In genomic region chr7:106116162-106116704, GRCh38 we compare ENCODE assay signal across 1 cellular context.
TF ChIP-seq lines count a peak whose summit lies in the region.

No MANE protein-coding gene starts in this region.

TF ChIP-seq in SK-N-SH, 30 proteins besides CTCF, POLR2A, EP300 and RAD21 (continued from another document):
- TF ChIP-seq USF1 (IDR thresholded peaks at IDR 0.05; ENCODE audit: borderline replicate concordance, low read depth): no peak
- TF ChIP-seq ZBTB33 (IDR thresholded peaks at IDR 0.05; ENCODE audit: borderline replicate concordance, low read depth): no peak
- TF ChIP-seq MAX (IDR thresholded peaks at IDR 0.05; ENCODE audit: low read depth): no peak
TF ChIP-seq in SK-N-SH: peak in this region for 0.
